In genomic region chr20:52201395-52201794, GRCh38 we compare ENCODE assay signal across 16 cellular contexts. TPM values are rescaled to one million over a fixed set of nuclear protein-coding genes. Genes with fewer than 3 reads are reported as not detected.
DNase-seq lines count a peak whose midpoint lies in the region; ATAC-seq and TF ChIP-seq lines count a peak whose summit lies in the region.
"Had no signal": no experiment of that assay in that cellular context is flagged by ENCODE, and none has a peak within 500 bp of the region (broad histone marks: within the 10 kb centered on the region; RNA-seq: fewer than 3 reads in every experiment).

No MANE protein-coding gene starts in this region.

- no peak overlapping the region for H3K27ac Mint-ChIP-seq in activated naive CD4-positive, alpha-beta T cell treated with anti-CD3 and anti-CD28 coated beads, Interleukin-2, amount 50 U/mL, for 72 hours
- H3K27ac Mint-ChIP-seq: activated naive CD8-positive, alpha-beta T cell treated with anti-CD3 and anti-CD28 coated beads, Interleukin-2, amount 10 ng/mL, durations not matched to agents 7 days and 5 days; dendritic cell treated with granulocyte-macrophage colony-stimulating factor and Interleukin-4, amounts not matched to agents 40 ng/mL and 50 ng/mL, for 4 days; T-helper 2 cell treated with Interferon-gamma antibody and Interleukin-4, amounts not matched to agents 5 μg/mL and 100 μg/mL, for 36 hours had no signal

- peak; percentile 45 to 60 for DNase-seq in NCI-H187 (lab: John Stamatoyannopoulos, UW)
- DNase-seq in NCI-H345 (lab: John Stamatoyannopoulos, UW) = peak; percentile 91
- DNase-seq in epithelial cell of esophagus (ENCODE audit: low read depth) = peak; percentile 30
- no peak for DNase-seq in activated naive CD4-positive, alpha-beta T cell treated with anti-CD3 and anti-CD28 coated beads, Interleukin-2, amount 50 U/mL, for 72 hours (ENCODE audit: low spot score in 2 of 2)
- DNase-seq: activated naive CD8-positive, alpha-beta T cell treated with anti-CD3 and anti-CD28 coated beads, Interleukin-2, amount 10 ng/mL, durations not matched to agents 7 days and 5 days; body of pancreas; foreskin keratinocyte; hypothalamus; NCI-H446 treated with DMSO at 0.1 percent for 48 hours; ovary; stimulated activated CD4-positive, alpha-beta T cell treated with anti-CD3 and anti-CD28 coated beads, Interleukin-2, amount 100 ng/mL, for 24 hours had no signal

- TF ChIP-seq CTCF in HEK293 (tag by site-specific recombination; IDR thresholded peaks at IDR 0.05) (no peak), epithelial cell of esophagus (IDR thresholded peaks at IDR 0.05; ENCODE audit: insufficient read depth, low read depth, low read length, missing control alignments) (no peak)

- no peaks in the 10 kb centered on the region for H3K9me3 ChIP-seq in HEK293 (ENCODE audit: control insufficient read depth, insufficient read depth, low read depth, low read length)
- H3K9me3 ChIP-seq: body of pancreas, ovary had no signal

- no peaks in the 10 kb centered on the region for H3K36me3 ChIP-seq in HEK293 (ENCODE audit: control insufficient read depth in 2 of 2, insufficient read depth in 1 of 2, low read length in 2 of 2)
- H3K36me3 ChIP-seq: ovary had no signal

- H3K36me3 Mint-ChIP-seq in activated naive CD4-positive, alpha-beta T cell treated with anti-CD3 and anti-CD28 coated beads, Interleukin-2, amount 50 U/mL, for 72 hours = no peaks in the 10 kb centered on the region
- H3K36me3 Mint-ChIP-seq: activated naive CD8-positive, alpha-beta T cell treated with anti-CD3 and anti-CD28 coated beads, Interleukin-2, amount 10 ng/mL, durations not matched to agents 7 days and 5 days had no signal

- CTCF ChIA-PET in HEK293 (lab: Yijun Ruan, JAX) = interaction anchor here (0.5 kb wide), 1 partner anchor 1452 kb away, joined by 3 read pairs; no protein-coding TSS in a partner anchor

- ATAC-seq in GM18907 (IDR thresholded peaks at IDR 0.05; ENCODE audit: unreplicated experiment) (no peak), HG02610 (IDR thresholded peaks at IDR 0.05; ENCODE audit: unreplicated experiment) (no peak)
- no peak for ATAC-seq in activated naive CD4-positive, alpha-beta T cell treated with anti-CD3 and anti-CD28 coated beads, Interleukin-2, amount 50 U/mL, for 72 hours
- ATAC-seq: body of pancreas, foreskin keratinocyte had no signal

- no peak overlapping the region for H3K27ac ChIP-seq in HEK293 (ENCODE audit: extremely low read depth, low read depth, low read length)
- H3K27ac ChIP-seq: body of pancreas, foreskin keratinocyte, ovary had no signal

- no peaks in the 10 kb centered on the region for H3K9me3 Mint-ChIP-seq in activated naive CD4-positive, alpha-beta T cell treated with anti-CD3 and anti-CD28 coated beads, Interleukin-2, amount 50 U/mL, for 72 hours
- H3K9me3 Mint-ChIP-seq: activated naive CD8-positive, alpha-beta T cell treated with anti-CD3 and anti-CD28 coated beads, Interleukin-2, amount 10 ng/mL, durations not matched to agents 7 days and 5 days; dendritic cell treated with granulocyte-macrophage colony-stimulating factor and Interleukin-4, amounts not matched to agents 40 ng/mL and 50 ng/mL, for 4 days; T-helper 2 cell treated with Interferon-gamma antibody and Interleukin-4, amounts not matched to agents 5 μg/mL and 100 μg/mL, for 36 hours had no signal

- no peaks in the 10 kb centered on the region; the same call in 1 of the 2 replicates for H3K4me1 ChIP-seq in HEK293 (ENCODE audit: control insufficient read depth, insufficient read depth, low read length)
- H3K4me1 ChIP-seq: body of pancreas, foreskin keratinocyte had no signal

- H3K4me3 ChIP-seq in HEK293 (ENCODE audit: low read depth, low read length) (no peak overlapping the region), epithelial cell of esophagus (ENCODE audit: low read length) (no peak overlapping the region)
- H3K4me3 ChIP-seq: body of pancreas, ovary had no signal

- POLR2A ChIA-PET in HEK293 (lab: Yijun Ruan, JAX) = no interaction called here

TF ChIP-seq in HEK293, 187 proteins besides CTCF, POLR2A, EP300 and RAD21:
- TF ChIP-seq ZNF23 (tag by site-specific recombination; IDR thresholded peaks at IDR 0.05; ENCODE audit: borderline replicate concordance) (no peak), ZNF184 (tag by site-specific recombination; IDR thresholded peaks at IDR 0.05) (no peak), ZNF311 (tag by site-specific recombination; IDR thresholded peaks at IDR 0.05; ENCODE audit: borderline replicate concordance) (no peak), PRDM6 (tag by site-specific recombination; IDR thresholded peaks at IDR 0.05) (peak; percentile 59), ZBTB8A (tag by site-specific recombination; IDR thresholded peaks at IDR 0.05) (no peak), ZNF549 (tag by site-specific recombination; IDR thresholded peaks at IDR 0.05) (no peak), ZNF157 (tag by site-specific recombination; IDR thresholded peaks at IDR 0.05) (no peak), YY2 (tag by site-specific recombination; IDR thresholded peaks at IDR 0.05) (no peak), ZNF555 (tag by site-specific recombination; conservative IDR thresholded peaks at IDR 0.05) (no peak)

RNA-seq across cellular contexts. Expression of gene ZFP64, which starts 9.8 kb away (rescaled TPM):
- total RNA-seq in activated naive CD4-positive, alpha-beta T cell treated with anti-CD3 and anti-CD28 coated beads, Interleukin-2, amount 50 U/mL, for 72 hours = 10 to 100 TPM; 15.4 to 16.8 TPM

Comparison
In these comparisons a context has a peak if more than half of its experiments do, and no peak if none do; other contexts are left out.
1. DNase-seq: peak in NCI-H187 (2 of 2), NCI-H345 (single experiment) and epithelial cell of esophagus (single experiment); none in activated naive CD4-positive, alpha-beta T cell treated with anti-CD3 and anti-CD28 coated beads, Interleukin-2, amount 50 U/mL, for 72 hours (0 of 2).